In the genomic region with DNA sequence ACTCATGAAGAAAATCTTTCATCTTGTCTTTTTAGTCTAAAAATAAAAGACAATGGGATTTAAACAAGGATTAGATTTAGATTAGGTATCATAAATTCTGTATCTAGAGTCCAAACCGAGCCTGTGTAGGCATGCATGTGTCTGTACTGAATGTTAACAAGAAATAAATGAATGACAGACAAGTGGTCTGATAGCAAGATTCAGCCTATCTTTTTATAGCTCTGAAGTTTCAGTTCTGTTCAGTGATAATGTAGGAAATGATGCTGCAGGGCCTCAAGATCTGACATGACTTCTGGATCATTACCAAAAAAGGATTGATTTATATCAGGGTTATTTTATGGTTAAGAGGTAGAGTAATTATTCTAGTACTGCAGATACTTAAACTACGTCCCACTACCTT, we compare ENCODE assay signal across 22 cellular contexts.
DNase-seq lines count a peak whose midpoint lies in the region; ATAC-seq, FAIRE-seq and TF ChIP-seq lines count a peak whose summit lies in the region.
"Had no signal": no experiment of that assay in that cellular context is flagged by ENCODE, and none has a peak within 500 bp of the region (broad histone marks: within the 10 kb centered on the region; RNA-seq: fewer than 3 reads in every experiment).

No MANE protein-coding gene starts in this region.

- no peak for TF ChIP-seq POLR2A in GM12891 (IDR thresholded peaks at IDR 0.05; ENCODE audit: low read depth, low read length)

- ATAC-seq in GM18870 (IDR thresholded peaks at IDR 0.05; ENCODE audit: unreplicated experiment) (peak; percentile 86), GM21423 (IDR thresholded peaks at IDR 0.05; ENCODE audit: unreplicated experiment) (peak; percentile 82), HG03378 (IDR thresholded peaks at IDR 0.05; ENCODE audit: unreplicated experiment) (peak; percentile 97), HG02588 (IDR thresholded peaks at IDR 0.05; ENCODE audit: unreplicated experiment) (no peak)
- ATAC-seq: SK-N-SH treated with all-trans-retinoic acid at 6 μM for 48 hours, T-cell had no signal

- no peak for FAIRE-seq in GM12891 (lab: Jason Lieb, UNC)
- FAIRE-seq: G401.6, GM19239 had no signal

- DNase-seq in GM12891 (ENCODE audit: insufficient read length, low spot score), result no peak
- no peak for DNase-seq in stimulated activated CD4-positive, alpha-beta T cell treated with anti-CD3 and anti-CD28 coated beads, Interleukin-12 subunit alpha, Interleukin-12 subunit beta, amount 100 ng/mL, for 4 hours
- no peak for DNase-seq in 8988T
- DNase-seq in activated CD8-positive, alpha-beta memory T cell treated with anti-CD3 and anti-CD28 coated beads, Interleukin-2, amount 50 U/mL, for 48 hours, result no peak
- DNase-seq: COR-L47, DMS 273 treated with DMSO at 0.1 percent for 48 hours, H9, IMR-90, MG63, NCI-H1092, NCI-H2081, NCI-H446 treated with DMSO at 0.1 percent for 48 hours, PC-9, SIG-M5, T-cell had no signal

TF ChIP-seq in GM12891, 5 proteins besides CTCF, POLR2A, EP300 and RAD21:
- TF ChIP-seq PAX5 (IDR thresholded peaks at IDR 0.05; ENCODE audit: insufficient read depth, low read length, severe bottlenecking) (no peak), SPI1 (IDR thresholded peaks at IDR 0.05; ENCODE audit: low read depth, low read length) (peak; percentile 15; the same call in 1 of the 2 replicates)
